Comparison of ENCODE assay signal across 8 cellular contexts in the genomic region with DNA sequence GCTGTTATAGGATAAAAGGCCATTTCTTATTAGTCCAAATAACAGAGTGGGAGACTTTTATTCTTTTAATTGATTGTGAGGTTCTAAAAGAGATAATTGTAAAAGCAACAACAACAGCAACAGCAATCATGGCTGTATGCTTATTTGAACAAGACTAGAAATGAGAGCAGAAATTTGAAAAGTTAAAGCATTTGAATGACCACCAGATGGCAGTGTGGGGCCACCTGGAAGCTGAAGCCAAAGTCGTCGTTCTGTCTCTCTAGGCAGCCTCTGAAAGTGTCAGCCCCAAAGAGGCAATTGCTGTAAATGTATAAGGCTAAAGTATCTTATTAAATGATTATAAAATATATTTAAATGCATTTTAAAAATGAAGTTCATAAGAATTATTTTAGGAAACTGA. TPM values are rescaled to one million over a fixed set of nuclear protein-coding genes. Genes with fewer than 3 reads are reported as not detected.
A peak's percentile ranks its signal among the peaks of the same experiment; 100 is the strongest.
DNase-seq lines count a peak whose midpoint lies in the region; ATAC-seq and TF ChIP-seq lines count a peak whose summit lies in the region.

No MANE protein-coding gene starts in this region.

- no peak overlapping the region for H3K27ac ChIP-seq in coronary artery

- ATAC-seq in GM18502 (IDR thresholded peaks at IDR 0.05; ENCODE audit: poor library complexity, unreplicated experiment) (peak; percentile 79), HG03135 (IDR thresholded peaks at IDR 0.05; ENCODE audit: unreplicated experiment) (peak; percentile 77)

- TF ChIP-seq CTCF in coronary artery (IDR thresholded peaks at IDR 0.05): peak; percentile 58

- no peak overlapping the region for H3K4me3 ChIP-seq in coronary artery

- DNase-seq in A172 (ENCODE audit: low spot score): peak; percentile 9
- peak; percentile 44 for DNase-seq in NCI-H446 treated with DMSO at 0.1 percent for 48 hours (lab: John Stamatoyannopoulos, UW)
- DNase-seq in activated CD4-positive, alpha-beta T cell treated with anti-CD3 and anti-CD28 coated beads for 48 hours: peak; percentile 65
- DNase-seq in coronary artery (ENCODE audit: low spot score): no peak
- peak; percentile 68 for DNase-seq in medulla oblongata (ENCODE audit: extremely low spot score)
- DNase-seq in stimulated activated CD8-positive, alpha-beta memory T cell treated with anti-CD3 and anti-CD28 coated beads, Interleukin-7, amount 100 ng/mL, for 1 hour (ENCODE audit: low read depth in 2 of 2): peak; percentile 11 to 25

RNA-seq across cellular contexts. Expression of a gene that starts 42.2 kb away (rescaled TPM):
- not detected in 2 replicates for total RNA-seq in A172 (2014; rRNA removed; shearing (Covaris generic))

RNA-seq across cellular contexts. Expression of a gene that starts 56.1 kb away (rescaled TPM):
- not detected in 2 replicates for total RNA-seq in A172 (2014; rRNA removed; shearing (Covaris generic))
